In the genomic region with DNA sequence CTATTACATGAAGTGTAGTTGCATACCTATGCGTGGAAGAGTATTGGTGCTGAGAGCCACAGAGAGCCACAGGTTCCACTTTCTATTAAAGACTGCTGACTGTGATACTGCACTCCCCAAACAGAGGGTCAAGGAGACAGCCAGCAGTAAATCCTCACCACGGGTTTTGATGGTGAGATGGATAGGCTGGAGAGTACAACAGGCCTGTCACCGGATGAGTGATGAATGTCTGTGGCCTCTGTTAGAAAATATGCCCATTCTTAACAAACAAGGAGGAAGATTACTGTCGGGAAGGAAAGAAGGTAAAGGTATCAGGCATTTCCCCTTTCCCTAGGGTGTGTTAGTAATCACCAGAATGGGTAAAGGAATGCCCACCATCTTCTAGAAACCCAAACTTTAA, we compare ENCODE assay signal across 32 cellular contexts.
"Had no signal": no experiment of that assay in that cellular context is flagged by ENCODE, and none has a peak within 500 bp of the region (broad histone marks: within the 10 kb centered on the region; RNA-seq: fewer than 3 reads in every experiment).

No MANE protein-coding gene starts in this region.

- H3K27me3 Mint-ChIP-seq: activated CD4-positive, alpha-beta memory T cell treated with anti-CD3 and anti-CD28 coated beads, Interleukin-2, amount 10 ng/mL, durations not matched to agents 7 days and 5 days; activated naive CD4-positive, alpha-beta T cell treated with anti-CD3 and anti-CD28 coated beads, Interleukin-2, amount 10 ng/mL, durations not matched to agents 7 days and 5 days; activated naive CD8-positive, alpha-beta T cell; activated naive CD8-positive, alpha-beta T cell treated with anti-CD3 and anti-CD28 coated beads, Interleukin-2, amount 50 U/mL, for 24 hours; central memory CD8-positive, alpha-beta T cell had no signal

- H3K27me3 ChIP-seq: MG63 had no signal

- H3K27ac Mint-ChIP-seq: activated CD4-positive, alpha-beta memory T cell treated with anti-CD3 and anti-CD28 coated beads, Interleukin-2, amount 10 ng/mL, durations not matched to agents 7 days and 5 days; activated CD8-positive, alpha-beta memory T cell treated with anti-CD3 and anti-CD28 coated beads, Interleukin-2, amount 10 ng/mL, durations not matched to agents 7 days and 5 days; activated naive CD4-positive, alpha-beta T cell treated with anti-CD3 and anti-CD28 coated beads, Interleukin-2, amount 10 ng/mL, durations not matched to agents 7 days and 5 days; activated naive CD8-positive, alpha-beta T cell; activated naive CD8-positive, alpha-beta T cell treated with anti-CD3 and anti-CD28 coated beads, Interleukin-2, amount 50 U/mL, for 24 hours had no signal

- H3K4me3 Mint-ChIP-seq: activated CD4-positive, alpha-beta memory T cell treated with anti-CD3 and anti-CD28 coated beads, Interleukin-2, amount 10 ng/mL, durations not matched to agents 7 days and 5 days; activated CD8-positive, alpha-beta memory T cell treated with anti-CD3 and anti-CD28 coated beads, Interleukin-2, amount 10 ng/mL, durations not matched to agents 7 days and 5 days; activated naive CD4-positive, alpha-beta T cell treated with anti-CD3 and anti-CD28 coated beads, Interleukin-2, amount 10 ng/mL, durations not matched to agents 7 days and 5 days; activated naive CD8-positive, alpha-beta T cell; activated naive CD8-positive, alpha-beta T cell treated with anti-CD3 and anti-CD28 coated beads, Interleukin-2, amount 50 U/mL, for 24 hours; brain; central memory CD8-positive, alpha-beta T cell had no signal

- H3K36me3 Mint-ChIP-seq: activated CD8-positive, alpha-beta memory T cell treated with anti-CD3 and anti-CD28 coated beads, Interleukin-2, amount 10 ng/mL, durations not matched to agents 7 days and 5 days; activated naive CD4-positive, alpha-beta T cell treated with anti-CD3 and anti-CD28 coated beads, Interleukin-2, amount 10 ng/mL, durations not matched to agents 7 days and 5 days; activated naive CD8-positive, alpha-beta T cell; brain had no signal

- ATAC-seq: activated CD8-positive, alpha-beta memory T cell treated with anti-CD3 and anti-CD28 coated beads, Interleukin-2, amount 10 ng/mL, durations not matched to agents 7 days and 5 days; activated naive CD8-positive, alpha-beta T cell treated with anti-CD3 and anti-CD28 coated beads, Interleukin-2, amount 50 U/mL, for 24 hours; Right ventricle myocardium inferior had no signal

- H3K36me3 ChIP-seq: MG63, WERI-Rb-1 had no signal

- FAIRE-seq: RCC 7860 had no signal

- H3K9me3 ChIP-seq: MG63 had no signal

- H3K4me2 ChIP-seq: PC-9 had no signal

- DNase-seq: activated CD4-positive, alpha-beta memory T cell treated with anti-CD3 and anti-CD28 coated beads, Interleukin-2, amount 10 ng/mL, durations not matched to agents 7 days and 5 days; activated CD4-positive, alpha-beta T cell treated with anti-CD3 and anti-CD28 coated beads for 1 hour; activated CD4-positive, alpha-beta T cell treated with anti-CD3 and anti-CD28 coated beads for 48 hours; activated CD4-positive, CD25-positive, alpha-beta regulatory T cell; activated CD8-positive, alpha-beta memory T cell treated with anti-CD3 and anti-CD28 coated beads for 24 hours; activated CD8-positive, alpha-beta memory T cell treated with anti-CD3 and anti-CD28 coated beads, Interleukin-2, amount 10 ng/mL, durations not matched to agents 7 days and 5 days; activated CD8-positive, alpha-beta memory T cell treated with anti-CD3 and anti-CD28 coated beads, Interleukin-2, amount 50 U/mL, for 48 hours; activated effector memory CD4-positive, alpha-beta T cell treated with Interleukin-2 at 50 U/mL for 16 hours; activated naive CD4-positive, alpha-beta T cell treated with anti-CD3 and anti-CD28 coated beads, Interleukin-2, amount 10 ng/mL, durations not matched to agents 7 days and 5 days; activated naive CD8-positive, alpha-beta T cell treated with anti-CD3 and anti-CD28 coated beads, Interleukin-2, amount 50 U/mL, for 24 hours; activated T-cell treated with anti-CD3 and anti-CD28 coated beads, Interleukin-2, amount 50 U/mL, for 48 hours; anterior cingulate cortex; Karpas-422; MG63; MV-4-11; NCI-H1092; NCI-H1436 treated with DMSO at 0.1 percent for 48 hours; NCI-H1694 treated with DMSO at 0.1 percent for 48 hours; NCI-H2029; NCI-H510A; NCI-H526; NCI-H748 treated with DMSO at 0.1 percent for 48 hours; PC-9; T1000; WERI-Rb-1 had no signal

- H3K4me1 Mint-ChIP-seq: activated CD4-positive, alpha-beta memory T cell treated with anti-CD3 and anti-CD28 coated beads, Interleukin-2, amount 10 ng/mL, durations not matched to agents 7 days and 5 days; activated CD8-positive, alpha-beta memory T cell treated with anti-CD3 and anti-CD28 coated beads, Interleukin-2, amount 10 ng/mL, durations not matched to agents 7 days and 5 days; activated naive CD4-positive, alpha-beta T cell treated with anti-CD3 and anti-CD28 coated beads, Interleukin-2, amount 10 ng/mL, durations not matched to agents 7 days and 5 days; activated naive CD8-positive, alpha-beta T cell treated with anti-CD3 and anti-CD28 coated beads, Interleukin-2, amount 50 U/mL, for 24 hours; brain; central memory CD8-positive, alpha-beta T cell had no signal

- H3K27ac ChIP-seq: PC-9, RWPE1, SK-N-MC, WERI-Rb-1 had no signal

- H2AFZ ChIP-seq: PC-9 had no signal

- H3K4me3 ChIP-seq: MG63, PC-9, SK-N-MC had no signal

- H3K9me3 Mint-ChIP-seq: activated CD4-positive, alpha-beta memory T cell treated with anti-CD3 and anti-CD28 coated beads, Interleukin-2, amount 10 ng/mL, durations not matched to agents 7 days and 5 days; activated naive CD4-positive, alpha-beta T cell treated with anti-CD3 and anti-CD28 coated beads, Interleukin-2, amount 10 ng/mL, durations not matched to agents 7 days and 5 days; activated naive CD8-positive, alpha-beta T cell treated with anti-CD3 and anti-CD28 coated beads, Interleukin-2, amount 50 U/mL, for 24 hours; brain; central memory CD8-positive, alpha-beta T cell had no signal
